1 cellular context compared by ENCODE assay signal in the genomic region with DNA sequence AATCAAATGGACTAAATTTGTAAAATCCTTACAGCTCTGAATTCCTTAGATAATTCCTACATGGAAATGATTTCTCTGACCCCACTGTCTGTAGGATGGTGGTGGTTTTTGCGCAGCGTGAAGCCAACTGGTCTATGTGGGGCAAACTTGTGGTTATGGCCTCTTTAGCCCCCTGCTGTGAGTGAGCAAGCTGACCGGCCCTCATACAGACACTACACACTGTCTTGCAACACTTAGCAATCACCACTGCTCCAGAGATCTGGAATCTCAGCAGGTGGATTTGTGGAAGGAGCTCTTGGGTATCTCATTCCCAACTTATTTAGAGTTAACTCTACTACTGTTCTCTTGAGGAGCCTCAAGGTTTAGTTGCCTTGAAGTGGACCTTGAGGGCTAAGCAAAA.
TF ChIP-seq lines count a peak whose summit lies in the region.

No MANE protein-coding gene starts in this region.

TF ChIP-seq in GM23338, 12 proteins besides CTCF, POLR2A, EP300 and RAD21 (continued from another document):
- TF ChIP-seq ZNF462 (CRISPR knock-in tag; IDR thresholded peaks at IDR 0.05) (no peak), ZNF331 (CRISPR knock-in tag; IDR thresholded peaks at IDR 0.05; ENCODE audit: low read depth) (no peak)
